Comparison of ENCODE assay signal across 3 cellular contexts in the genomic region with DNA sequence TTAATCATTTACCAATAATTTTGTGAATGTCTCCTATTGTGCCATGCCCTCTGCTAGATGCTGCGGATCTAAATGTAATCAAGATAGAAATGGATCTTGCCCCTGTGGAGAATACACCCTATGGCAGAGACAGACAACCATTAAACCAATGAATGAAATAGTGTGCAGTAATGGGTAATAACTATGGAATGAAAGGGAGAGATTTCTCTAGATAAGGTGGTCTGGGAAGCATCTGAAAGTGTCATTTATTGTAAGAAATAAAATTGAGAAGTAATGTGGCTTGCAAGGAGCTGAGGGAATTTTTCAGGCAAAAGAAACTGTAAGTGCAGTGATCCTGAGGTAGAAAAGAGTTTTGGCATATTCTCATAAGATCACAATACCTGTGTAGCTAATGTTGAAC.
"Had no signal": no experiment of that assay in that cellular context is flagged by ENCODE, and none has a peak within 500 bp of the region (broad histone marks: within the 10 kb centered on the region; RNA-seq: fewer than 3 reads in every experiment).

No MANE protein-coding gene starts in this region.

- ATAC-seq: GM12878 had no signal

- H3K4me3 ChIP-seq: GM12878 had no signal

- DNase-seq: GDM1, GF-D8 had no signal
